12 cellular contexts compared by ENCODE assay signal in genomic region chr11:19511413-19512183, GRCh38.
A peak's percentile ranks its signal among the peaks of the same experiment; 100 is the strongest.
DNase-seq lines count a peak whose midpoint lies in the region; ATAC-seq and TF ChIP-seq lines count a peak whose summit lies in the region.
"Had no signal": no experiment of that assay in that cellular context is flagged by ENCODE, and none has a peak within 500 bp of the region (broad histone marks: within the 10 kb centered on the region; RNA-seq: fewer than 3 reads in every experiment).

No MANE protein-coding gene starts in this region.

- peaks cover 53% of the 10 kb centered on the region for H3K4me1 ChIP-seq in adipocyte (ENCODE audit: control insufficient read depth, insufficient read depth, low read length)
- H3K4me1 ChIP-seq in left ventricle myocardium inferior, result peaks cover 13% of the 10 kb centered on the region
- peaks cover 29% of the 10 kb centered on the region for H3K4me1 ChIP-seq in skeletal muscle satellite cell (ENCODE audit: control insufficient read depth, insufficient read depth, low read length)

- H3K27me3 ChIP-seq in adipocyte (replicated peaks; ENCODE audit: control insufficient read depth, insufficient read depth, low read length) (no peaks in the 10 kb centered on the region), left ventricle myocardium inferior (ENCODE audit: low read depth) (peaks cover 29% of the 10 kb centered on the region), skeletal muscle satellite cell (ENCODE audit: control insufficient read depth, insufficient read depth, low read length) (no peaks in the 10 kb centered on the region)

- no peak for ATAC-seq in activated naive CD4-positive, alpha-beta T cell treated with anti-CD3 and anti-CD28 coated beads, Interleukin-2, amount 50 U/mL, for 72 hours
- ATAC-seq in GM21619 (IDR thresholded peaks at IDR 0.05; ENCODE audit: unreplicated experiment) (no peak), GM21381 (IDR thresholded peaks at IDR 0.05; ENCODE audit: unreplicated experiment) (no peak)
- ATAC-seq: left colon had no signal

- H3K4me3 ChIP-seq in NB4 (ENCODE audit: low read depth, low read length) (no peak overlapping the region), adipocyte (ENCODE audit: low read length) (peak overlapping the region; percentile 20), left ventricle myocardium inferior (no peak overlapping the region), skeletal muscle satellite cell (ENCODE audit: low read length) (no peak overlapping the region)

- H3K27ac Mint-ChIP-seq in activated naive CD4-positive, alpha-beta T cell treated with anti-CD3 and anti-CD28 coated beads, Interleukin-2, amount 50 U/mL, for 72 hours, result no peak overlapping the region

- peak overlapping the region; percentile 38 for H3K4me2 ChIP-seq in skeletal muscle satellite cell (ENCODE audit: low read length)

- H3K9me3 ChIP-seq in adipocyte (ENCODE audit: control insufficient read depth, low read length), result no peaks in the 10 kb centered on the region
- no peaks in the 10 kb centered on the region for H3K9me3 ChIP-seq in left ventricle myocardium inferior (replicated peaks)
- H3K9me3 ChIP-seq in skeletal muscle satellite cell (replicated peaks; ENCODE audit: low read length), result no peaks in the 10 kb centered on the region

- intact Hi-C loops in left ventricle myocardium inferior (cut with micrococcal nuclease), result no loop called here

- peak overlapping the region; percentile 27 for H3K27ac ChIP-seq in left ventricle myocardium inferior (replicated peaks)

- no peaks in the 10 kb centered on the region for H3K9me3 Mint-ChIP-seq in activated naive CD4-positive, alpha-beta T cell treated with anti-CD3 and anti-CD28 coated beads, Interleukin-2, amount 50 U/mL, for 72 hours
- H3K9me3 Mint-ChIP-seq: central memory CD8-positive, alpha-beta T cell had no signal

- no peaks in the 10 kb centered on the region for H3K36me3 ChIP-seq in adipocyte (ENCODE audit: control insufficient read depth, insufficient read depth, low read length, severe bottlenecking)
- no peaks in the 10 kb centered on the region for H3K36me3 ChIP-seq in left ventricle myocardium inferior
- H3K36me3 ChIP-seq in skeletal muscle satellite cell (ENCODE audit: insufficient read depth, low read length), result no peaks in the 10 kb centered on the region

- H3K36me3 Mint-ChIP-seq in activated naive CD4-positive, alpha-beta T cell treated with anti-CD3 and anti-CD28 coated beads, Interleukin-2, amount 50 U/mL, for 72 hours, result no peaks in the 10 kb centered on the region

- DNase-seq in NB4 (ENCODE audit: low read depth) (peak; percentile 7), adipocyte (ENCODE audit: low read depth) (no peak), left ventricle myocardium inferior (peak; percentile 22), HuH-7.5 (ENCODE audit: low spot score) (no peak)
- no peak for DNase-seq in activated naive CD4-positive, alpha-beta T cell treated with anti-CD3 and anti-CD28 coated beads, Interleukin-2, amount 50 U/mL, for 72 hours (ENCODE audit: low spot score in 2 of 2)
- DNase-seq: activated CD4-positive, alpha-beta T cell treated with anti-CD3 and anti-CD28 coated beads for 1 hour; GF-D8 had no signal

- no peak for TF ChIP-seq POLR2A in NB4 (IDR thresholded peaks at IDR 0.05; ENCODE audit: extremely low read depth, insufficient read length)

- H3K9ac ChIP-seq in adipocyte (ENCODE audit: low read length), result peak overlapping the region; percentile 63
- no peak overlapping the region for H3K9ac ChIP-seq in skeletal muscle satellite cell (ENCODE audit: low read depth, low read length)

- TF ChIP-seq CTCF in NB4 (IDR thresholded peaks at IDR 0.05; ENCODE audit: low read depth, low read length) (no peak), left ventricle myocardium inferior (IDR thresholded peaks at IDR 0.05; ENCODE audit: borderline replicate concordance) (no peak)

Comparison
In these comparisons a context has a peak if more than half of its experiments do, and no peak if none do; other contexts are left out.
1. DNase-seq: peak in NB4 (single experiment) and left ventricle myocardium inferior (single experiment); none in adipocyte (single experiment), activated naive CD4-positive, alpha-beta T cell treated with anti-CD3 and anti-CD28 coated beads, Interleukin-2, amount 50 U/mL, for 72 hours (0 of 2) and HuH-7.5 (single experiment).